8 cellular contexts compared by ENCODE assay signal in the genomic region with DNA sequence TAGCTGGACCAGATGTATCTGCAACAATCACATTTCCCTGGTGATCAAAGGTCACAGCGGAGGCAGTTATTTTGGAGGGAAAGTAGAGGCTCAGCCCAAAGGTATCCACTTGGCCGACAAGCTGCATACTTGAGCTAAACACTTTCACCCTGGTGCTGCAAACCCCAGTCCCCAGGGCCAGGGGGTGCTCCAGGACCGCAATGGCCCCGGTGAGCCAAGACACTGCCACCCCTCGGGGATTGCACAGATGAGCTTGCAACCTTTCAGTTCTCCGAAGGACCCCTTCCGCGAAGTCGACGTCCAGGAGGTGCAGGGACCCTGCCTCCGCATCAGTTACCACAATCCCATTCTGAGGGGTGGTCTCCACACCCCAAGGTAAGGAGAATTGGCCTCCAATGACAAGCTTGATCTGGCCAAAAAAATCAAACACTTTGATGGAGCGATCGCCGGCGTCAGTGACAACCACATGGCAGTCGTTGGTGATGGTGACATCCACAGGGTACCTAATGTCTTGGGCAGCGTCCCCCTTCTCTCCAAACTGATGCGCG. TPM values are rescaled to one million over a fixed set of nuclear protein-coding genes. Genes with fewer than 3 reads are reported as not detected.
DNase-seq lines count a peak whose midpoint lies in the region; ATAC-seq and TF ChIP-seq lines count a peak whose summit lies in the region.

No MANE protein-coding gene starts in this region.

- peak overlapping the region in 1 of 2 donors; percentile 29 for H3K27ac Mint-ChIP-seq in T-cell

- CTCF ChIA-PET in T-cell (lab: Charles Lee), result interaction anchor here (0.5 to 0.7 kb wide), 3 partner anchors 14 to 306 kb away, joined by 3 to 4 read pairs (median 3); no protein-coding TSS in a partner anchor

- no peak overlapping the region for H3K4me3 ChIP-seq in right cardiac atrium (ENCODE audit: low read length)
- peak overlapping the region; percentile 44 to 63 (median 52) for H3K4me3 ChIP-seq in stomach

- no peaks in the 10 kb centered on the region for H3K9me3 Mint-ChIP-seq in activated T-cell treated with anti-CD3 and anti-CD28 coated beads, Interleukin-2, amount 50 U/mL, for 4 hours
- H3K9me3 Mint-ChIP-seq in T-cell, result peaks cover 0 to 7% (median 0%) of the 10 kb centered on the region in 3 donors

- H3K27me3 Mint-ChIP-seq in activated T-cell treated with anti-CD3 and anti-CD28 coated beads, Interleukin-2, amount 50 U/mL, for 4 hours (ENCODE audit: low read depth), result peaks cover 14% of the 10 kb centered on the region
- peaks cover 7 to 9% of the 10 kb centered on the region in 2 donors for H3K27me3 Mint-ChIP-seq in T-cell

- TF ChIP-seq EP300 in stomach (IDR thresholded peaks at IDR 0.05), result no peak

- TF ChIP-seq POLR2A in stomach (IDR thresholded peaks at IDR 0.05), result no peak

- H3K4me1 ChIP-seq in right cardiac atrium (ENCODE audit: control insufficient read depth, insufficient read depth, low read length) (no peaks in the 10 kb centered on the region), stomach (peaks cover 4 to 16% (median 10%) of the 10 kb centered on the region in 4 donors)

- H3K36me3 ChIP-seq in stomach, result no peaks in the 10 kb centered on the region

- POLR2A ChIA-PET in T-cell (lab: Charles Lee), result interaction anchor here in 1 of 2 donors (0.6 kb wide), 1 partner anchor 31 kb away, joined by 3 read pairs; no protein-coding TSS in a partner anchor

- no peak for DNase-seq in activated T-cell treated with anti-CD3 and anti-CD28 coated beads, Interleukin-2, amount 50 U/mL, for 4 hours
- DNase-seq in activated T-cell treated with anti-CD3 and anti-CD28 coated beads, Interleukin-2, amount 50 U/mL, for 48 hours, result no peak
- DNase-seq in T-cell (no peak), right cardiac atrium (peak in 2 of 3 donors; percentile 26 to 58), stomach (no peak), HCEC 1CT (no peak), NCI-H1694 (lab: John Stamatoyannopoulos, UW) (no peak), SW480 (ENCODE audit: low spot score) (no peak)

- WGBS in right cardiac atrium, result 72% methylated on average over 19 of the region's 19 CpGs
- WGBS in stomach, 5 donors, result 73 to 84% (median 80%) methylated on average over 19 of the region's 19 CpGs

- H3K9me3 ChIP-seq in right cardiac atrium (ENCODE audit: control insufficient read depth, low read length) (no peaks in the 10 kb centered on the region), stomach (no peaks in the 10 kb centered on the region)

- H3K36me3 Mint-ChIP-seq in activated T-cell treated with anti-CD3 and anti-CD28 coated beads, Interleukin-2, amount 50 U/mL, for 4 hours (ENCODE audit: insufficient read depth), result no peaks in the 10 kb centered on the region
- H3K36me3 Mint-ChIP-seq in T-cell, result no peaks in the 10 kb centered on the region

- H3K4me3 Mint-ChIP-seq in activated T-cell treated with anti-CD3 and anti-CD28 coated beads, Interleukin-2, amount 50 U/mL, for 4 hours, result peak overlapping the region; percentile 72
- H3K4me3 Mint-ChIP-seq in T-cell, result peak overlapping the region; percentile 73 to 87 (median 77)

- H3K27ac ChIP-seq in right cardiac atrium (ENCODE audit: low read length) (no peak overlapping the region), stomach (peak overlapping the region in 1 of 5 donors; percentile 76)

- intact Hi-C loops in right cardiac atrium (cut with DNase I), result loop anchor here (5.0 to 10.0 kb wide), 5 partner anchors 127 to 289 kb away; partner anchors contain the start of gene KIF13A (in 2 of the 4)
- intact Hi-C loops in stomach (cut with DNase I; ENCODE audit: low total_unique reads), result loop anchor here (10.0 kb wide), 1 partner anchor 297 kb away; no protein-coding TSS in a partner anchor

- no peak for TF ChIP-seq CTCF in stomach (IDR thresholded peaks at IDR 0.05)

- no peak for ATAC-seq in activated T-cell treated with anti-CD3 and anti-CD28 coated beads, Interleukin-2, amount 50 U/mL, for 4 hours
- ATAC-seq in T-cell (replicated peaks in 1 of 4), result no peak
- no peak for ATAC-seq in right cardiac atrium

- H3K27me3 ChIP-seq in right cardiac atrium (ENCODE audit: control insufficient read depth, insufficient read depth) (no peaks in the 10 kb centered on the region), stomach (no peaks in the 10 kb centered on the region)

- peaks cover 9% of the 10 kb centered on the region for H3K4me1 Mint-ChIP-seq in activated T-cell treated with anti-CD3 and anti-CD28 coated beads, Interleukin-2, amount 50 U/mL, for 4 hours (ENCODE audit: low read depth)
- peaks cover 8 to 14% (median 11%) of the 10 kb centered on the region in 3 donors for H3K4me1 Mint-ChIP-seq in T-cell

RNA-seq across cellular contexts. Expression of gene NHLRC1, which starts 0.8 kb away (rescaled TPM):
- under 1 TPM; 0.22 to 0.50 (median 0.28) TPM for total RNA-seq in activated T-cell treated with anti-CD3 and anti-CD28 coated beads, Interleukin-2, amount 50 U/mL, for 4 hours
- total RNA-seq in T-cell (1 to 10 TPM in 2 of 5 donors, under 1 TPM in 3; 0.48 to 1.2 (median 0.99) TPM), right cardiac atrium (1 to 10 TPM; 1.3 to 3.7 (median 2.7) TPM), stomach (1 to 10 TPM in 2 of 5 donors, not detected in 3; 1.1 to 1.8 TPM)
- polyA plus RNA-seq in right cardiac atrium (2.1 TPM), stomach (1 to 10 TPM in 1 of 3 donors, under 1 TPM in 2; 0.50 to 1.4 (median 0.76) TPM)

RNA-seq across cellular contexts. Expression of gene TPMT, which starts 33.2 kb away (rescaled TPM):
- 1 to 10 TPM; 1.4 to 3.8 (median 3.7) TPM for total RNA-seq in activated T-cell treated with anti-CD3 and anti-CD28 coated beads, Interleukin-2, amount 50 U/mL, for 4 hours
- 1 to 10 TPM; 4.2 to 6.5 (median 5.5) TPM for total RNA-seq in T-cell
- 10 to 100 TPM; 12.3 to 16.5 (median 13.5) TPM for total RNA-seq in right cardiac atrium
- polyA plus RNA-seq in right cardiac atrium, result 18.1 TPM
- total RNA-seq in stomach, result 10 to 100 TPM in 2 of 5 donors, 1 to 10 TPM in 2, under 1 TPM in 1; 0.89 to 14.0 (median 9.3) TPM
- polyA plus RNA-seq in stomach, result 10 to 100 TPM; 11.0 to 24.3 (median 14.7) TPM

RNA-seq across cellular contexts. Expression of gene KDM1B, which starts 33.6 kb away (rescaled TPM):
- total RNA-seq in activated T-cell treated with anti-CD3 and anti-CD28 coated beads, Interleukin-2, amount 50 U/mL, for 4 hours, result 10 to 100 TPM; 11.0 to 14.3 (median 12.5) TPM
- 10 to 100 TPM in 3 of 5 donors, 1 to 10 TPM in 2; 9.0 to 10.7 (median 10.4) TPM for total RNA-seq in T-cell
- 10 to 100 TPM in 3 of 4 donors, 1 to 10 TPM in 1; 9.8 to 14.9 (median 14.6) TPM for total RNA-seq in right cardiac atrium
- 4.0 TPM for polyA plus RNA-seq in right cardiac atrium
- total RNA-seq in stomach, result 10 to 100 TPM in 1 of 5 donors, 1 to 10 TPM in 4; 2.6 to 12.9 (median 3.6) TPM
- 10 to 100 TPM in 1 of 3 donors, 1 to 10 TPM in 2; 2.5 to 10.4 (median 4.5) TPM for polyA plus RNA-seq in stomach

Comparison
In these comparisons a context has a peak if more than half of its experiments do, and no peak if none do; other contexts are left out.
1. DNase-seq: peak in right cardiac atrium (2 of 3); none in activated T-cell treated with anti-CD3 and anti-CD28 coated beads, Interleukin-2, amount 50 U/mL, for 4 hours (single experiment), activated T-cell treated with anti-CD3 and anti-CD28 coated beads, Interleukin-2, amount 50 U/mL, for 48 hours (0 of 2), T-cell (0 of 34), stomach (single experiment), HCEC 1CT (single experiment), NCI-H1694 (single experiment) and SW480 (single experiment).